In genomic region chr1:203660931-203661484, GRCh38 we compare ENCODE assay signal across 21 cellular contexts. TPM values are rescaled to one million over a fixed set of nuclear protein-coding genes. Genes with fewer than 3 reads are reported as not detected.
DNase-seq lines count a peak whose midpoint lies in the region; ATAC-seq and TF ChIP-seq lines count a peak whose summit lies in the region.
"Had no signal": no experiment of that assay in that cellular context is flagged by ENCODE, and none has a peak within 500 bp of the region (broad histone marks: within the 10 kb centered on the region; RNA-seq: fewer than 3 reads in every experiment).

No MANE protein-coding gene starts in this region.

- H3K9me3 ChIP-seq in DND-41 (ENCODE audit: insufficient read depth, low read length, severe bottlenecking) (no peaks in the 10 kb centered on the region), osteoblast (ENCODE audit: low read depth, low read length) (no peaks in the 10 kb centered on the region)

- intact Hi-C loops in lower leg skin (cut with DNase I; ENCODE audit: low total_unique reads), result no loop called here

- H3K9me3 Mint-ChIP-seq in central memory CD8-positive, alpha-beta T cell, result no peaks in the 10 kb centered on the region
- H3K9me3 Mint-ChIP-seq: activated naive CD4-positive, alpha-beta T cell treated with anti-CD3 and anti-CD28 coated beads for 36 hours; endodermal cell; nephron progenitor cell had no signal

- TF ChIP-seq POLR2A in lower leg skin (IDR thresholded peaks at IDR 0.05), result no peak

- H2AFZ ChIP-seq in ACC112 (ENCODE audit: low read length, unreplicated experiment), result no peak overlapping the region
- no peak overlapping the region for H2AFZ ChIP-seq in DND-41 (ENCODE audit: low read depth, low read length)
- H2AFZ ChIP-seq in osteoblast (ENCODE audit: low read length), result no peak overlapping the region
- H2AFZ ChIP-seq: hepatocyte had no signal

- WGBS in lower leg skin, 2 donors, result 73 to 79% methylated on average over 6 of the region's 6 CpGs

- ATAC-seq in DND-41 (ENCODE audit: insufficient read depth, low read depth) (no peak), GM19455 (IDR thresholded peaks at IDR 0.05; ENCODE audit: unreplicated experiment) (no peak)
- ATAC-seq in central memory CD8-positive, alpha-beta T cell (replicated peaks; ENCODE audit: extremely low read depth, poor library complexity, severe bottlenecking), result no peak
- ATAC-seq: activated CD4-positive, CD25-positive, alpha-beta regulatory T cell treated with anti-CD3 and anti-CD28 coated beads, Interleukin-2, amount 50 U/mL, for 24 hours; K562 had no signal

- no peaks in the 10 kb centered on the region for H3K27me3 Mint-ChIP-seq in central memory CD8-positive, alpha-beta T cell
- H3K27me3 Mint-ChIP-seq: progenitor cell of endocrine pancreas had no signal

- peaks cover 19% of the 10 kb centered on the region for H3K36me3 Mint-ChIP-seq in central memory CD8-positive, alpha-beta T cell (ENCODE audit: insufficient read depth)

- H3K27ac ChIP-seq in ACC112 (ENCODE audit: low read depth, low read length), result peak overlapping the region; percentile 33
- peak overlapping the region; percentile 11; the same call in 1 of the 2 replicates for H3K27ac ChIP-seq in DND-41 (ENCODE audit: low read length)
- H3K27ac ChIP-seq in osteoblast (ENCODE audit: low read depth, low read length), result peak overlapping the region; percentile 1
- H3K27ac ChIP-seq: hepatocyte had no signal

- H3K27me3 ChIP-seq in ACC112 (ENCODE audit: insufficient read depth, low read length), result no peaks in the 10 kb centered on the region
- no peaks in the 10 kb centered on the region for H3K27me3 ChIP-seq in DND-41 (ENCODE audit: insufficient read depth, low read length, poor library complexity)
- H3K27me3 ChIP-seq in osteoblast (ENCODE audit: insufficient read depth, low read length), result no peaks in the 10 kb centered on the region
- H3K27me3 ChIP-seq: hepatocyte had no signal

- DNase-seq in DND-41 (no peak), osteoblast (ENCODE audit: insufficient read length, low spot score, missing footprints) (no peak), lower leg skin (ENCODE audit: low spot score in 2 of 2) (no peak), SW 1271 (lab: John Stamatoyannopoulos, UW) (no peak)
- DNase-seq in central memory CD8-positive, alpha-beta T cell (ENCODE audit: low spot score in 2 of 2), result no peak
- DNase-seq: activated CD8-positive, alpha-beta memory T cell treated with anti-CD3 and anti-CD28 coated beads, Interleukin-2, amount 50 U/mL, for 4 hours; activated naive CD4-positive, alpha-beta T cell treated with anti-CD3 and anti-CD28 coated beads for 36 hours; aorta; COR-L47; endodermal cell; islet precursor cell; mesendoderm; NCI-H187; NCI-H226; nephron progenitor cell had no signal

- H3K4me2 ChIP-seq in DND-41 (ENCODE audit: insufficient read depth, low read length) (no peak overlapping the region), osteoblast (ENCODE audit: insufficient read depth, low read length) (no peak overlapping the region)
- H3K4me2 ChIP-seq: hepatocyte had no signal

- H3K27ac Mint-ChIP-seq in central memory CD8-positive, alpha-beta T cell (ENCODE audit: low read depth), result peak overlapping the region; percentile 83
- H3K27ac Mint-ChIP-seq: activated naive CD4-positive, alpha-beta T cell treated with anti-CD3 and anti-CD28 coated beads for 36 hours; endodermal cell; nephron progenitor cell; progenitor cell of endocrine pancreas had no signal

- H3K4me3 ChIP-seq in ACC112 (ENCODE audit: low read depth, low read length), result no peak overlapping the region
- no peak overlapping the region for H3K4me3 ChIP-seq in DND-41 (ENCODE audit: low read depth in 1 of 2, low read length in 2 of 2)
- no peak overlapping the region for H3K4me3 ChIP-seq in osteoblast (ENCODE audit: insufficient read depth, low read length)
- no peak overlapping the region for H3K4me3 ChIP-seq in lower leg skin (ENCODE audit: low read depth, poor library complexity, severe bottlenecking)
- H3K4me3 ChIP-seq: hepatocyte, K562 had no signal

- no peak for TF ChIP-seq CTCF in DND-41 (IDR thresholded peaks at IDR 0.05; ENCODE audit: borderline replicate concordance, extremely low read depth, low read length, poor library complexity, severe bottlenecking)
- no peak for TF ChIP-seq CTCF in osteoblast (IDR thresholded peaks at IDR 0.05; ENCODE audit: extremely low read depth, low read depth, low read length)
- TF ChIP-seq CTCF in lower leg skin (IDR thresholded peaks at IDR 0.05), result no peak

- H4K20me1 ChIP-seq in DND-41 (ENCODE audit: insufficient read depth, low read length) (peaks cover 35% of the 10 kb centered on the region), osteoblast (ENCODE audit: insufficient read depth, low read length) (peaks cover 28% of the 10 kb centered on the region)

- peaks cover 59% of the 10 kb centered on the region for H3K79me2 ChIP-seq in ACC112 (ENCODE audit: control insufficient read depth, insufficient read depth, low read length, unreplicated experiment)
- H3K79me2 ChIP-seq in DND-41 (ENCODE audit: insufficient read depth, low read length), result peaks cover 94% of the 10 kb centered on the region
- peaks cover 93% of the 10 kb centered on the region for H3K79me2 ChIP-seq in osteoblast (ENCODE audit: insufficient read depth, low read length)

- H3K9ac ChIP-seq in DND-41 (ENCODE audit: low read depth, low read length), result no peak overlapping the region

- H3K4me1 ChIP-seq in ACC112 (ENCODE audit: control insufficient read depth, insufficient read depth, low read length, unreplicated experiment) (peaks cover 31% of the 10 kb centered on the region), DND-41 (ENCODE audit: insufficient read depth, low read length) (peaks cover 8% of the 10 kb centered on the region), osteoblast (ENCODE audit: insufficient read depth, low read length) (peaks cover 21% of the 10 kb centered on the region)

- no peak overlapping the region for H3K4me3 Mint-ChIP-seq in central memory CD8-positive, alpha-beta T cell
- H3K4me3 Mint-ChIP-seq: activated naive CD4-positive, alpha-beta T cell treated with anti-CD3 and anti-CD28 coated beads for 36 hours; endodermal cell; nephron progenitor cell had no signal

- peaks cover 58% of the 10 kb centered on the region for H3K4me1 Mint-ChIP-seq in central memory CD8-positive, alpha-beta T cell

- H3K36me3 ChIP-seq in ACC112 (ENCODE audit: insufficient read depth, low read length) (no peaks in the 10 kb centered on the region), DND-41 (ENCODE audit: insufficient read depth, low read length) (peaks cover 26% of the 10 kb centered on the region), osteoblast (ENCODE audit: insufficient read depth, low read length) (peaks cover 7% of the 10 kb centered on the region)

RNA-seq across cellular contexts. Expression of gene ATP2B4, which starts 34.4 kb away (rescaled TPM):
- total RNA-seq in osteoblast (112 and 124 TPM in 2 replicates), lower leg skin (100 to 1,000 TPM; 128 to 140 (median 132) TPM)
